Comparison of ENCODE assay signal across 8 cellular contexts in genomic region chr1:197619008-197619640, GRCh38.
DNase-seq lines count a peak whose midpoint lies in the region; ATAC-seq, FAIRE-seq and TF ChIP-seq lines count a peak whose summit lies in the region.

No MANE protein-coding gene starts in this region.

- peak in 3 of 4 donors; percentile 32 to 44 (median 33) for ATAC-seq in pancreas
- no peak for ATAC-seq in HG02610 (IDR thresholded peaks at IDR 0.05; ENCODE audit: unreplicated experiment)
- no peak for ATAC-seq in HG03442 (IDR thresholded peaks at IDR 0.05; ENCODE audit: unreplicated experiment)

- peaks cover 0 to 13% (median 0%) of the 10 kb centered on the region in 3 donors for H3K4me1 ChIP-seq in pancreas

- H3K27ac ChIP-seq in pancreas, result no peak overlapping the region

- DNase-seq in GM04503 (ENCODE audit: low read depth) (peak; percentile 2), NCI-H460 (ENCODE audit: extremely low read depth, low read depth) (peak; percentile 50), dedifferentiated amniotic fluid mesenchymal stem cell (ENCODE audit: extremely low spot score) (peak; percentile 36), pancreas (no peak), NCI-H146 treated with DMSO at 0.1 percent for 48 hours (lab: John Stamatoyannopoulos, UW; ENCODE audit: unreplicated experiment) (no peak), midbrain (lab: John Stamatoyannopoulos, UW) (no peak)

- 16 to 21% methylated on average over 2 of the region's 2 CpGs for WGBS in pancreas, 2 donors

- no peaks in the 10 kb centered on the region for H3K27me3 ChIP-seq in pancreas

- no peak overlapping the region for H3K4me3 ChIP-seq in pancreas

- TF ChIP-seq CTCF in pancreas (IDR thresholded peaks at IDR 0.05), result peak in 2 of 4 donors; percentile 8 to 20

- H3K36me3 ChIP-seq in pancreas, result no peaks in the 10 kb centered on the region

- intact Hi-C loops in pancreas (cut with DNase I), result loop anchor here in 2 of 3 donors (10.0 kb wide), 2 partner anchors 246 to 256 kb away; no protein-coding TSS in a partner anchor

- no peaks in the 10 kb centered on the region for H3K9me3 ChIP-seq in pancreas

- no peak for FAIRE-seq in pancreas (lab: Jason Lieb, UNC)

Comparison
In these comparisons a context has a peak if more than half of its experiments do, and no peak if none do; other contexts are left out.
1. DNase-seq: peak in GM04503 (single experiment), NCI-H460 (single experiment) and dedifferentiated amniotic fluid mesenchymal stem cell (single experiment); none in pancreas (0 of 6), NCI-H146 treated with DMSO at 0.1 percent for 48 hours (single experiment) and midbrain (single experiment).
2. ATAC-seq: peak in pancreas (3 of 4); none in HG02610 (single experiment) and HG03442 (single experiment).